Comparison of ENCODE assay signal across 13 cellular contexts in genomic region chr4:17173300-17173699, GRCh38.
DNase-seq lines count a peak whose midpoint lies in the region; ATAC-seq and TF ChIP-seq lines count a peak whose summit lies in the region.
"Had no signal": no experiment of that assay in that cellular context is flagged by ENCODE, and none has a peak within 500 bp of the region (broad histone marks: within the 10 kb centered on the region; RNA-seq: fewer than 3 reads in every experiment).

No MANE protein-coding gene starts in this region.

- no peaks in the 10 kb centered on the region for H3K79me2 ChIP-seq in smooth muscle cell (ENCODE audit: low read depth)

- no peak overlapping the region for H3K9ac ChIP-seq in smooth muscle cell (ENCODE audit: low read depth)

- no peaks in the 10 kb centered on the region for H3F3A ChIP-seq in smooth muscle cell (ENCODE audit: low read depth)

- no peak for DNase-seq in Right ventricle myocardium inferior (ENCODE audit: missing footprints)
- DNase-seq in right atrium auricular region (ENCODE audit: low spot score): no peak
- peak; percentile 73 for DNase-seq in RPMI7951 (ENCODE audit: low read depth)
- DNase-seq in foreskin fibroblast: no peak
- no peak for DNase-seq in smooth muscle cell (lab: John Stamatoyannopoulos, UW; ENCODE audit: unreplicated experiment)
- no peak for DNase-seq in GM10248 (ENCODE audit: extremely low spot score)
- DNase-seq: activated CD4-positive, alpha-beta T cell treated with anti-CD3 and anti-CD28 coated beads, Interleukin-2, amount 50 U/mL, for 1 hour; activated naive CD4-positive, alpha-beta T cell treated with anti-CD3 and anti-CD28 coated beads for 36 hours; NCI-H1092; NCI-H524 had no signal

- intact Hi-C loops in Right ventricle myocardium inferior (cut with DNase I): loop anchor here (5.0 kb wide), 1 partner anchor 149 kb away; no protein-coding TSS in a partner anchor

- H3K9me3 ChIP-seq in right atrium auricular region (no peaks in the 10 kb centered on the region), smooth muscle cell (replicated peaks; ENCODE audit: low read depth) (no peaks in the 10 kb centered on the region)
- H3K9me3 ChIP-seq: suprapubic skin had no signal

- ATAC-seq in Right ventricle myocardium inferior (peak; percentile 54), GM21737 (IDR thresholded peaks at IDR 0.05; ENCODE audit: unreplicated experiment) (no peak), GM18858 (IDR thresholded peaks at IDR 0.05; ENCODE audit: unreplicated experiment) (no peak)

- H3K27ac ChIP-seq in right atrium auricular region (no peak overlapping the region), smooth muscle cell (ENCODE audit: low read depth) (peak overlapping the region; percentile 66)
- H3K27ac ChIP-seq: suprapubic skin had no signal

- TF ChIP-seq CTCF in right atrium auricular region (IDR thresholded peaks at IDR 0.05): peak in 1 of 2 donors; percentile 54
- TF ChIP-seq CTCF in foreskin fibroblast (IDR thresholded peaks at IDR 0.05; ENCODE audit: low read depth, low read length): peak; percentile 33
- TF ChIP-seq CTCF in smooth muscle cell (IDR thresholded peaks at IDR 0.05; ENCODE audit: borderline replicate concordance, insufficient read depth, poor library complexity, severe bottlenecking): peak; percentile 19
- TF ChIP-seq CTCF in GM10248 (IDR thresholded peaks at IDR 0.05; ENCODE audit: control extremely low read depth, extremely low read depth, low read depth, missing control alignments): no peak

- H3K4me2 ChIP-seq in smooth muscle cell: no peak overlapping the region

- POLR2A ChIA-PET in GM10248 (lab: Yijun Ruan, JAX): no interaction called here

- H3K4me1 ChIP-seq in right atrium auricular region (peaks cover 0 to 12% of the 10 kb centered on the region in 2 donors), smooth muscle cell (ENCODE audit: low read depth) (peaks cover 25% of the 10 kb centered on the region)
- H3K4me1 ChIP-seq: suprapubic skin had no signal

- H3K4me3 ChIP-seq in right atrium auricular region (no peak overlapping the region), foreskin fibroblast (ENCODE audit: low read depth in 1 of 2, low read length in 2 of 2) (no peak overlapping the region), smooth muscle cell (no peak overlapping the region)
- H3K4me3 ChIP-seq: suprapubic skin had no signal

- H3K36me3 ChIP-seq in right atrium auricular region (no peaks in the 10 kb centered on the region), smooth muscle cell (ENCODE audit: low read depth) (no peaks in the 10 kb centered on the region)
- H3K36me3 ChIP-seq: suprapubic skin had no signal

- H2AFZ ChIP-seq in smooth muscle cell (ENCODE audit: low read depth): peak overlapping the region; percentile 64

- no peaks in the 10 kb centered on the region for H3K27me3 ChIP-seq in right atrium auricular region
- no peaks in the 10 kb centered on the region for H3K27me3 ChIP-seq in smooth muscle cell (ENCODE audit: low read depth)
- H3K27me3 ChIP-seq: suprapubic skin had no signal

- CTCF ChIA-PET in GM10248 (lab: Yijun Ruan, JAX): interaction anchor here (2.3 kb wide), 1 partner anchor 11 kb away, joined by 5 read pairs; no protein-coding TSS in a partner anchor

- 34% methylated on average over 5 of the region's 5 CpGs for WGBS in smooth muscle cell (ENCODE audit: low lambda C conversion rate)

- H4K20me1 ChIP-seq in smooth muscle cell (ENCODE audit: low read depth): no peaks in the 10 kb centered on the region
